29 cellular contexts compared by ENCODE assay signal in genomic region chr1:227374846-227375245, GRCh38.
"Had no signal": no experiment of that assay in that cellular context is flagged by ENCODE, and none has a peak within 500 bp of the region (broad histone marks: within the 10 kb centered on the region; RNA-seq: fewer than 3 reads in every experiment).

No MANE protein-coding gene starts in this region.

- H3K27me3 ChIP-seq: neural progenitor cell, ovary, right lobe of liver, sigmoid colon, stomach, thyroid gland, tibial nerve, upper lobe of left lung, vagina had no signal

- H3K4me3 Mint-ChIP-seq: natural killer cell; nephron; neural progenitor cell; stimulated activated effector memory CD8-positive, alpha-beta T cell treated with anti-CD3 and anti-CD28 coated beads, Interleukin-12 subunit alpha, Interleukin-12 subunit beta, amount 100 ng/mL, for 72 hours; stimulated activated naive B cell treated with anti-CD40 and anti-IgM and Interleukin-4, amounts not matched to agents 10 μg/mL and 1 μg/mL and 100 μg/mL, for 72 hours; stimulated activated naive CD8-positive, alpha-beta T cell treated with anti-CD3 and anti-CD28 coated beads, Interleukin-15, Interleukin-2, amounts not matched to agents 100 ng/mL and 50 ng/mL, for 24 hours had no signal

- H3K36me3 ChIP-seq: neural progenitor cell, ovary, right lobe of liver, sigmoid colon, stomach, thoracic aorta, thyroid gland, tibial nerve, upper lobe of left lung, vagina had no signal

- H3K27ac ChIP-seq: neural progenitor cell, ovary, parathyroid adenoma, psoas muscle, right lobe of liver, sigmoid colon, stomach, thoracic aorta, thyroid gland, tibial nerve, upper lobe of left lung, vagina had no signal

- H3K4me1 ChIP-seq: parathyroid adenoma, right lobe of liver, sigmoid colon, thyroid gland, tibial nerve, upper lobe of left lung, vagina had no signal

- H3K79me2 ChIP-seq: parathyroid adenoma had no signal

- H3K9me3 ChIP-seq: ovary, psoas muscle, right lobe of liver, sigmoid colon, stomach, thoracic aorta, thyroid gland, tibial nerve, upper lobe of left lung, vagina had no signal

- H3K27ac Mint-ChIP-seq: natural killer cell; nephron; neural progenitor cell; progenitor cell of endocrine pancreas; stimulated activated effector memory CD8-positive, alpha-beta T cell treated with anti-CD3 and anti-CD28 coated beads, Interleukin-12 subunit alpha, Interleukin-12 subunit beta, amount 100 ng/mL, for 72 hours; stimulated activated naive B cell treated with anti-CD40 and anti-IgM and Interleukin-4, amounts not matched to agents 10 μg/mL and 1 μg/mL and 100 μg/mL, for 72 hours; stimulated activated naive CD8-positive, alpha-beta T cell treated with anti-CD3 and anti-CD28 coated beads, Interleukin-15, Interleukin-2, amounts not matched to agents 100 ng/mL and 50 ng/mL, for 24 hours had no signal

- H3K4me1 Mint-ChIP-seq: natural killer cell; stimulated activated effector memory CD8-positive, alpha-beta T cell treated with anti-CD3 and anti-CD28 coated beads, Interleukin-12 subunit alpha, Interleukin-12 subunit beta, amount 100 ng/mL, for 72 hours; stimulated activated naive B cell treated with anti-CD40 and anti-IgM and Interleukin-4, amounts not matched to agents 10 μg/mL and 1 μg/mL and 100 μg/mL, for 72 hours had no signal

- H2AFZ ChIP-seq: neural progenitor cell, parathyroid adenoma had no signal

- DNase-seq: natural killer cell; occipital lobe; ovary; posterior cingulate gyrus; psoas muscle; right cardiac atrium; right lobe of liver; sigmoid colon; small intestine; stimulated activated CD4-positive, alpha-beta T cell treated with anti-CD3 and anti-CD28 coated beads, Interleukin-15, amount 100 ng/mL, for 24 hours; stimulated activated CD4-positive, alpha-beta T cell treated with anti-CD3 and anti-CD28 coated beads, Interleukin-2, amount 100 ng/mL, for 24 hours; stimulated activated CD4-positive, alpha-beta T cell treated with anti-CD3 and anti-CD28 coated beads, Interleukin-2, amount 100 ng/mL, for 48 hours; stimulated activated CD4-positive, alpha-beta T cell treated with anti-CD3 and anti-CD28 coated beads, Interleukin-4, amount 100 ng/mL, for 24 hours; stimulated activated naive B cell treated with anti-CD40 and anti-IgM and Interleukin-4, amounts not matched to agents 10 μg/mL and 1 μg/mL and 100 μg/mL, for 72 hours; stimulated activated naive CD4-positive, alpha-beta T cell treated with Interleukin-2 at 50 U/mL for 16 hours; stomach; thyroid gland; trophoblast cell; upper lobe of left lung had no signal

- ATAC-seq: natural killer cell; psoas muscle; right cardiac atrium; right lobe of liver; stimulated activated effector memory CD8-positive, alpha-beta T cell treated with anti-CD3 and anti-CD28 coated beads, Interleukin-12 subunit alpha, Interleukin-12 subunit beta, amount 100 ng/mL, for 72 hours; stimulated activated naive B cell treated with anti-CD40 and anti-IgM and Interleukin-4, amounts not matched to agents 10 μg/mL and 1 μg/mL and 100 μg/mL, for 72 hours had no signal

- H3K36me3 Mint-ChIP-seq: natural killer cell; neural progenitor cell; stimulated activated effector memory CD8-positive, alpha-beta T cell treated with anti-CD3 and anti-CD28 coated beads, Interleukin-12 subunit alpha, Interleukin-12 subunit beta, amount 100 ng/mL, for 72 hours; stimulated activated naive B cell treated with anti-CD40 and anti-IgM and Interleukin-4, amounts not matched to agents 10 μg/mL and 1 μg/mL and 100 μg/mL, for 72 hours had no signal

- H3K9me3 Mint-ChIP-seq: natural killer cell; nephron; stimulated activated effector memory CD8-positive, alpha-beta T cell treated with anti-CD3 and anti-CD28 coated beads, Interleukin-12 subunit alpha, Interleukin-12 subunit beta, amount 100 ng/mL, for 72 hours; stimulated activated naive CD8-positive, alpha-beta T cell treated with anti-CD3 and anti-CD28 coated beads, Interleukin-15, Interleukin-2, amounts not matched to agents 100 ng/mL and 50 ng/mL, for 24 hours had no signal

- H3K9ac ChIP-seq: neural progenitor cell, parathyroid adenoma had no signal

- FAIRE-seq: small intestine, urothelium cell line had no signal

- H3K4me2 ChIP-seq: neural progenitor cell had no signal

- H3K4me3 ChIP-seq: neural progenitor cell, ovary, psoas muscle, right lobe of liver, sigmoid colon, stomach, thoracic aorta, thyroid gland, tibial nerve, upper lobe of left lung, vagina had no signal
